8 cellular contexts compared by ENCODE assay signal in genomic region chr12:127083028-127083949, GRCh38.
DNase-seq lines count a peak whose midpoint lies in the region; ATAC-seq and TF ChIP-seq lines count a peak whose summit lies in the region.

No MANE protein-coding gene starts in this region.

- BruUV-seq in Calu3 (replicated peaks; lab: Mats Ljungman, UMichigan): no TSS peak

- TF ChIP-seq CTCF in Calu3 (IDR thresholded peaks at IDR 0.05; ENCODE audit: unreplicated experiment) (no peak), psoas muscle (IDR thresholded peaks at IDR 0.05) (no peak)

- H3K4me3 ChIP-seq in psoas muscle: peak overlapping the region; percentile 58

- H3K27ac ChIP-seq in psoas muscle: no peak overlapping the region

- DNase-seq in Calu3 (peak; percentile 14), GM19238 (ENCODE audit: insufficient read length, low spot score) (peak; percentile 32), NCI-H2107 treated with DMSO at 0.1 percent for 48 hours (lab: John Stamatoyannopoulos, UW; ENCODE audit: unreplicated experiment) (peak; percentile 90), globus pallidus (ENCODE audit: low spot score) (peak; percentile 55), psoas muscle (no peak), germinal center (ENCODE audit: low spot score) (no peak)
- peak in 1 of 2 donors; percentile 30 for DNase-seq in activated T-cell treated with anti-CD3 and anti-CD28 coated beads, Interleukin-2, amount 50 U/mL, for 72 hours

- H3K4me3 Mint-ChIP-seq in Calu3 (ENCODE audit: low read depth, unreplicated experiment): peak overlapping the region; percentile 47
- H3K4me3 Mint-ChIP-seq in activated T-cell treated with anti-CD3 and anti-CD28 coated beads, Interleukin-2, amount 50 U/mL, for 72 hours: peak overlapping the region; percentile 46 to 83

- H3K9me3 Mint-ChIP-seq in Calu3 (ENCODE audit: low read depth, unreplicated experiment): no peaks in the 10 kb centered on the region
- H3K9me3 Mint-ChIP-seq in activated T-cell treated with anti-CD3 and anti-CD28 coated beads, Interleukin-2, amount 50 U/mL, for 72 hours: peaks cover 1 to 2% of the 10 kb centered on the region in 2 donors

- CTCF ChIA-PET in Calu3 (lab: Charles Lee): no interaction called here

- H3K4me1 ChIP-seq in psoas muscle: peaks cover 4% of the 10 kb centered on the region

- no peaks in the 10 kb centered on the region for H3K36me3 ChIP-seq in psoas muscle (ENCODE audit: insufficient read depth in 1 of 2, low read depth in 1 of 2)

- H3K9me3 ChIP-seq in psoas muscle: no peaks in the 10 kb centered on the region

- H3K36me3 Mint-ChIP-seq in Calu3 (ENCODE audit: insufficient read depth, unreplicated experiment): no peaks in the 10 kb centered on the region
- H3K36me3 Mint-ChIP-seq in activated T-cell treated with anti-CD3 and anti-CD28 coated beads, Interleukin-2, amount 50 U/mL, for 72 hours (ENCODE audit: insufficient read depth in 2 of 2): no peaks in the 10 kb centered on the region

- WGBS in psoas muscle, 3 donors: 15 to 17% (median 15%) methylated on average over 6 of the region's 6 CpGs

- no peaks in the 10 kb centered on the region for H3K4me1 Mint-ChIP-seq in Calu3 (ENCODE audit: low read depth, unreplicated experiment)
- H3K4me1 Mint-ChIP-seq in activated T-cell treated with anti-CD3 and anti-CD28 coated beads, Interleukin-2, amount 50 U/mL, for 72 hours (ENCODE audit: low read depth): peaks cover 12% of the 10 kb centered on the region

- peaks cover 0 to 4% (median 0%) of the 10 kb centered on the region in 3 donors for H3K27me3 ChIP-seq in psoas muscle (ENCODE audit: insufficient read depth in 3 of 3, low read length in 2 of 3)

- peak overlapping the region; percentile 35 for H3K27ac Mint-ChIP-seq in Calu3 (ENCODE audit: unreplicated experiment)
- H3K27ac Mint-ChIP-seq in activated T-cell treated with anti-CD3 and anti-CD28 coated beads, Interleukin-2, amount 50 U/mL, for 72 hours: peak overlapping the region; percentile 66

- intact Hi-C loops in Calu3 (cut with micrococcal nuclease; ENCODE audit: unreplicated experiment): no loop called here
- intact Hi-C loops in psoas muscle (cut with DNase I): no loop called here

- ATAC-seq in HG03139 (IDR thresholded peaks at IDR 0.05; ENCODE audit: unreplicated experiment) (peak; percentile 95), psoas muscle (peak; percentile 51 to 57 (median 56))
- ATAC-seq in activated T-cell treated with anti-CD3 and anti-CD28 coated beads, Interleukin-2, amount 50 U/mL, for 72 hours (replicated peaks in 1 of 2): peak; percentile 77 to 97

- H3K27me3 Mint-ChIP-seq in Calu3 (ENCODE audit: unreplicated experiment): no peaks in the 10 kb centered on the region
- no peaks in the 10 kb centered on the region for H3K27me3 Mint-ChIP-seq in activated T-cell treated with anti-CD3 and anti-CD28 coated beads, Interleukin-2, amount 50 U/mL, for 72 hours (ENCODE audit: low read depth)

Comparison
In these comparisons a context has a peak if more than half of its experiments do, and no peak if none do; other contexts are left out.
1. DNase-seq: peak in Calu3 (single experiment), GM19238 (single experiment), NCI-H2107 treated with DMSO at 0.1 percent for 48 hours (single experiment) and globus pallidus (single experiment); none in psoas muscle (0 of 2) and germinal center (single experiment).
2. Peak in every context shown above with its lines, with median percentiles within 50 percentile points of each other: ATAC-seq.